In genomic region chr22:30289980-30290313, GRCh38 we compare ENCODE assay signal across 8 cellular contexts. TPM values are rescaled to one million over a fixed set of nuclear protein-coding genes. Genes with fewer than 3 reads are reported as not detected.
DNase-seq lines count a peak whose midpoint lies in the region; ATAC-seq and TF ChIP-seq lines count a peak whose summit lies in the region.

No MANE protein-coding gene starts in this region.

- ATAC-seq in GM18502 (IDR thresholded peaks at IDR 0.05; ENCODE audit: poor library complexity, unreplicated experiment) (peak; percentile 20), HG03064 (IDR thresholded peaks at IDR 0.05; ENCODE audit: low read depth, unreplicated experiment) (peak; percentile 5), right lobe of liver (peak; percentile 0 to 4 (median 1)), upper lobe of right lung (no peak), GM18858 (IDR thresholded peaks at IDR 0.05; ENCODE audit: unreplicated experiment) (no peak), GM19351 (IDR thresholded peaks at IDR 0.05; ENCODE audit: unreplicated experiment) (no peak)

- H3K27ac ChIP-seq in right lobe of liver: peak overlapping the region; percentile 44 to 75 (median 68)
- H3K27ac ChIP-seq in upper lobe of right lung: peak overlapping the region; percentile 92

- H3K9me3 ChIP-seq in right lobe of liver: no peaks in the 10 kb centered on the region
- no peaks in the 10 kb centered on the region for H3K9me3 ChIP-seq in upper lobe of right lung

- WGBS in right lobe of liver (ENCODE audit: insufficient coverage, low coverage, low lambda C conversion rate, missing lambda C conversion rate): 0% methylated on average over 1 of the region's 12 CpGs

- no peak for TF ChIP-seq POLR2A in right lobe of liver (IDR thresholded peaks at IDR 0.05)

- H3K4me3 ChIP-seq in astrocyte of the spinal cord (ENCODE audit: low read depth, low read length): peak overlapping the region; percentile 24
- peak overlapping the region; percentile 15 to 84 (median 29) for H3K4me3 ChIP-seq in right lobe of liver
- peak overlapping the region; percentile 97 for H3K4me3 ChIP-seq in upper lobe of right lung

- DNase-seq in astrocyte of the spinal cord (ENCODE audit: low read depth, low spot score) (no peak), right lobe of liver (no peak), upper lobe of right lung (no peak), NCI-H2196 treated with DMSO at 0.1 percent for 48 hours (lab: John Stamatoyannopoulos, UW; ENCODE audit: unreplicated experiment) (no peak)

- H3K36me3 ChIP-seq in right lobe of liver: peaks cover 0 to 34% (median 10%) of the 10 kb centered on the region in 4 donors
- H3K36me3 ChIP-seq in upper lobe of right lung: peaks cover 39% of the 10 kb centered on the region

- intact Hi-C loops in right lobe of liver (cut with DNase I) (no loop called here), upper lobe of right lung (cut with DNase I) (loop anchor here (5.0 kb wide), 1 partner anchor 97 kb away; the partner anchor contains the start of gene RNF215)

- in situ Hi-C loops in astrocyte of the spinal cord (cut with HindIII; ENCODE audit: low sequenced_read_pairs): no loop called here

- TF ChIP-seq CTCF in astrocyte of the spinal cord (IDR thresholded peaks at IDR 0.05; ENCODE audit: low read depth, low read length): no peak
- no peak for TF ChIP-seq CTCF in right lobe of liver (IDR thresholded peaks at IDR 0.05)
- TF ChIP-seq CTCF in upper lobe of right lung (IDR thresholded peaks at IDR 0.05): no peak

- H3K27me3 ChIP-seq in right lobe of liver (no peaks in the 10 kb centered on the region), upper lobe of right lung (no peaks in the 10 kb centered on the region)

- H3K4me1 ChIP-seq in right lobe of liver (peaks cover 0 to 35% (median 19%) of the 10 kb centered on the region in 4 donors), upper lobe of right lung (peaks cover 36% of the 10 kb centered on the region)

RNA-seq across cellular contexts. Expression of gene CASTOR1, which starts 0.6 kb away (rescaled TPM):
- total RNA-seq in right lobe of liver (1 to 10 TPM in 5 of 6 experiments, under 1 TPM in 1; 0.86 to 8.6 (median 4.0) TPM), upper lobe of right lung (15.9 TPM)

RNA-seq across cellular contexts. Expression of gene OSM, which starts 23.3 kb away (rescaled TPM):
- under 1 TPM in 4 of 6 experiments, not detected in 2; 0.10 to 0.75 (median 0.19) TPM for total RNA-seq in right lobe of liver
- 1.6 TPM for total RNA-seq in upper lobe of right lung

RNA-seq across cellular contexts. Expression of gene TBC1D10A, which starts 36.8 kb away (rescaled TPM):
- total RNA-seq in right lobe of liver: 10 to 100 TPM in 3 of 6 experiments, 1 to 10 TPM in 3; 6.6 to 12.6 (median 10.0) TPM
- 29.6 TPM for total RNA-seq in upper lobe of right lung

RNA-seq across cellular contexts. Expression of gene LIF, which starts 43.4 kb away (rescaled TPM):
- total RNA-seq in right lobe of liver (1 to 10 TPM in 3 of 6 experiments, under 1 TPM in 1, not detected in 2; 0.15 to 2.0 (median 1.6) TPM), upper lobe of right lung (6.9 TPM)

Comparison
In these comparisons a context has a peak if more than half of its experiments do, and no peak if none do; other contexts are left out.
1. ATAC-seq: peak in GM18502 (single experiment), HG03064 (single experiment) and right lobe of liver (4 of 4); none in upper lobe of right lung (single experiment), GM18858 (single experiment) and GM19351 (single experiment).
2. H3K4me3 ChIP-seq: peak in every context shown above with its lines; median percentile 97 in upper lobe of right lung; 29 in right lobe of liver; 24 in astrocyte of the spinal cord.